Comparison of ENCODE assay signal across 26 cellular contexts in the genomic region with DNA sequence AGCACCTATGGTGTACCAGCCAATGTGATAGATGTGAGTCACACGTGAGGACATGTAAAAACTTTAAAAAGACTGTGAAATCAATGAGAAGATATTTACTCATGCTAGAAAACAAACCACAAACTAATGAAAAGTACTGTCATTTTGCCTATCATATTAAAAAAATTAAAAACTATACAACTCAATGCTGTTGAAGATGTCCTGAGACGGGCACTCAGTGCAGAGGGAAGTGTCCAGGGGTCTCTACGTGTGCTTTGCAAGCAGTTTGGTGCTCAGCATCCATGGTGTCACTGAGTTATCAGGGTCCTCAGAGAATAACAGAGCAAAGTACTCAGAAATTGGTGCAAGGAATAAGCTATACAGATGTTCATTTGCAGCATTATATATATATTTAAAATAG.
"Had no signal": no experiment of that assay in that cellular context is flagged by ENCODE, and none has a peak within 500 bp of the region (broad histone marks: within the 10 kb centered on the region; RNA-seq: fewer than 3 reads in every experiment).

No MANE protein-coding gene starts in this region.

- H3K9me3 ChIP-seq: colonic mucosa, esophagus squamous epithelium had no signal

- DNase-seq: colonic mucosa; cortex of kidney; dermis blood vessel endothelial cell; dorsolateral prefrontal cortex; effector CD4-positive, alpha-beta T cell; effector CD8-positive, alpha-beta T cell; effector memory CD4-positive, alpha-beta T cell; effector memory CD8-positive, alpha-beta T cell; endodermal cell; erythroblast; esophagus squamous epithelium; foreskin fibroblast; foreskin keratinocyte; foreskin melanocyte; gastrocnemius medialis; head of caudate nucleus; heart left ventricle; heart right ventricle had no signal

- H3K4me1 ChIP-seq: colonic mucosa, esophagus muscularis mucosa, esophagus squamous epithelium, foreskin keratinocyte, gastroesophageal sphincter, heart left ventricle, heart right ventricle had no signal

- H3K27me3 ChIP-seq: colonic mucosa, dorsolateral prefrontal cortex, esophagus muscularis mucosa, esophagus squamous epithelium, gastrocnemius medialis, gastroesophageal sphincter, heart right ventricle had no signal

- H3K36me3 ChIP-seq: colonic mucosa, esophagus muscularis mucosa, esophagus squamous epithelium, gastrocnemius medialis, gastroesophageal sphincter, heart left ventricle, heart right ventricle had no signal

- ATAC-seq: effector memory CD8-positive, alpha-beta T cell; esophagus mucosa; foreskin keratinocyte; gastrocnemius medialis; gastroesophageal sphincter; heart left ventricle; heart right ventricle had no signal

- H3K4me3 ChIP-seq: colonic mucosa, coronary artery, dorsolateral prefrontal cortex, esophagus muscularis mucosa, esophagus squamous epithelium, gastrocnemius medialis, gastroesophageal sphincter, heart left ventricle, heart right ventricle had no signal

- FAIRE-seq: colon, endometrium, endothelial cell of umbilical vein had no signal

- H3K27ac ChIP-seq: colonic mucosa, coronary artery, epithelial cell of prostate, esophagus muscularis mucosa, esophagus squamous epithelium, foreskin keratinocyte, gastrocnemius medialis, gastroesophageal sphincter, heart left ventricle, heart right ventricle had no signal
